17 cellular contexts compared by ENCODE assay signal in genomic region chr4:40216622-40217366, GRCh38. TPM values are rescaled to one million over a fixed set of nuclear protein-coding genes. Genes with fewer than 3 reads are reported as not detected.
DNase-seq lines count a peak whose midpoint lies in the region; ATAC-seq, FAIRE-seq and TF ChIP-seq lines count a peak whose summit lies in the region.
"Had no signal": no experiment of that assay in that cellular context is flagged by ENCODE, and none has a peak within 500 bp of the region (broad histone marks: within the 10 kb centered on the region; RNA-seq: fewer than 3 reads in every experiment).

No MANE protein-coding gene starts in this region.

- ATAC-seq in natural killer cell (no peak), right lobe of liver (no peak)
- ATAC-seq: esophagus mucosa had no signal

- H3K4me1 ChIP-seq in Loucy (ENCODE audit: insufficient read depth, low read length, poor library complexity, severe bottlenecking) (peaks cover 54% of the 10 kb centered on the region), right lobe of liver (no peaks in the 10 kb centered on the region)
- H3K4me1 ChIP-seq: neural progenitor cell had no signal

- H3K27ac ChIP-seq in right lobe of liver = no peak overlapping the region
- H3K27ac ChIP-seq: KMS-11, neural progenitor cell, RWPE1 had no signal

- no peak for TF ChIP-seq POLR2A in right lobe of liver (IDR thresholded peaks at IDR 0.05)

- peaks cover 98% of the 10 kb centered on the region for H3K36me3 ChIP-seq in Loucy (ENCODE audit: insufficient read depth, low read length)
- H3K36me3 ChIP-seq in right lobe of liver = no peaks in the 10 kb centered on the region
- H3K36me3 ChIP-seq: neural progenitor cell had no signal

- peak overlapping the region; percentile 45 for H3K4me3 Mint-ChIP-seq in activated CD4-positive, alpha-beta T cell treated with anti-CD3 and anti-CD28 coated beads, Interleukin-2, amount 10 ng/mL, durations not matched to agents 24 days and 14 days
- H3K4me3 Mint-ChIP-seq in activated T-helper 1 cell treated with anti-CD3 and anti-CD28 coated beads, Interleukin-12 subunit alpha, Interleukin-12 subunit beta, Interleukin-2, Interleukin-4 antibody, amounts not matched to agents 30 ng/mL and 10 ng/mL and 1 ng/mL, durations not matched to agents 14 hours and 24 hours and 36 hours = peak overlapping the region; percentile 70
- no peak overlapping the region for H3K4me3 Mint-ChIP-seq in natural killer cell
- H3K4me3 Mint-ChIP-seq: dendritic cell treated with granulocyte-macrophage colony-stimulating factor and Interleukin-4, amounts not matched to agents 40 ng/mL and 50 ng/mL, for 4 days; neural progenitor cell had no signal

- H3K9me3 ChIP-seq in Loucy (ENCODE audit: insufficient read depth, low read depth, low read length) = no peaks in the 10 kb centered on the region
- H3K9me3 ChIP-seq in right lobe of liver = no peaks in the 10 kb centered on the region

- H3K27ac Mint-ChIP-seq in activated CD4-positive, alpha-beta T cell treated with anti-CD3 and anti-CD28 coated beads, Interleukin-2, amount 10 ng/mL, durations not matched to agents 24 days and 14 days = peak overlapping the region; percentile 91
- H3K27ac Mint-ChIP-seq in activated T-helper 1 cell treated with anti-CD3 and anti-CD28 coated beads, Interleukin-12 subunit alpha, Interleukin-12 subunit beta, Interleukin-2, Interleukin-4 antibody, amounts not matched to agents 30 ng/mL and 10 ng/mL and 1 ng/mL, durations not matched to agents 14 hours and 24 hours and 36 hours = peak overlapping the region; percentile 85
- H3K27ac Mint-ChIP-seq in natural killer cell = peak overlapping the region; percentile 22 to 56
- H3K27ac Mint-ChIP-seq: dendritic cell treated with granulocyte-macrophage colony-stimulating factor and Interleukin-4, amounts not matched to agents 40 ng/mL and 50 ng/mL, for 4 days; neural progenitor cell had no signal

- H3K27me3 ChIP-seq in Loucy (ENCODE audit: insufficient read depth, low read length, poor library complexity, severe bottlenecking) (no peaks in the 10 kb centered on the region), right lobe of liver (no peaks in the 10 kb centered on the region)
- H3K27me3 ChIP-seq: neural progenitor cell had no signal

- H3K9me2 ChIP-seq in Loucy (replicated peaks; ENCODE audit: low read depth, low read length) = no peaks in the 10 kb centered on the region

- intact Hi-C loops in activated CD4-positive, alpha-beta T cell treated with anti-CD3 and anti-CD28 coated beads, Interleukin-2, amount 10 ng/mL, durations not matched to agents 24 days and 14 days (cut with micrococcal nuclease) = no loop called here
- intact Hi-C loops in activated T-helper 1 cell treated with anti-CD3 and anti-CD28 coated beads, Interleukin-12 subunit alpha, Interleukin-12 subunit beta, Interleukin-2, Interleukin-4 antibody, amounts not matched to agents 30 ng/mL and 10 ng/mL and 1 ng/mL, durations not matched to agents 14 hours and 24 hours and 36 hours (cut with micrococcal nuclease) = loop anchor here (1.0 kb wide), 1 partner anchor 11 kb away; no protein-coding TSS in a partner anchor
- intact Hi-C loops in natural killer cell (cut with micrococcal nuclease) = no loop called here
- intact Hi-C loops in right lobe of liver (cut with DNase I) = no loop called here

- H3K4me3 ChIP-seq in Loucy (ENCODE audit: low read length, poor library complexity, severe bottlenecking) = no peak overlapping the region
- no peak overlapping the region for H3K4me3 ChIP-seq in right lobe of liver
- H3K4me3 ChIP-seq: neural progenitor cell had no signal

- H3K36me3 Mint-ChIP-seq in activated CD4-positive, alpha-beta T cell treated with anti-CD3 and anti-CD28 coated beads, Interleukin-2, amount 10 ng/mL, durations not matched to agents 24 days and 14 days (ENCODE audit: low read depth) = peaks cover 82% of the 10 kb centered on the region
- H3K36me3 Mint-ChIP-seq in activated T-helper 1 cell treated with anti-CD3 and anti-CD28 coated beads, Interleukin-12 subunit alpha, Interleukin-12 subunit beta, Interleukin-2, Interleukin-4 antibody, amounts not matched to agents 30 ng/mL and 10 ng/mL and 1 ng/mL, durations not matched to agents 14 hours and 24 hours and 36 hours (ENCODE audit: low read depth) = peaks cover 74% of the 10 kb centered on the region
- H3K36me3 Mint-ChIP-seq in natural killer cell = no peaks in the 10 kb centered on the region

- no peaks in the 10 kb centered on the region for H3K9me3 Mint-ChIP-seq in activated CD4-positive, alpha-beta T cell treated with anti-CD3 and anti-CD28 coated beads, Interleukin-2, amount 10 ng/mL, durations not matched to agents 24 days and 14 days
- H3K9me3 Mint-ChIP-seq in activated T-helper 1 cell treated with anti-CD3 and anti-CD28 coated beads, Interleukin-12 subunit alpha, Interleukin-12 subunit beta, Interleukin-2, Interleukin-4 antibody, amounts not matched to agents 30 ng/mL and 10 ng/mL and 1 ng/mL, durations not matched to agents 14 hours and 24 hours and 36 hours = no peaks in the 10 kb centered on the region
- H3K9me3 Mint-ChIP-seq in natural killer cell = no peaks in the 10 kb centered on the region
- H3K9me3 Mint-ChIP-seq: dendritic cell treated with granulocyte-macrophage colony-stimulating factor and Interleukin-4, amounts not matched to agents 40 ng/mL and 50 ng/mL, for 4 days had no signal

- peaks cover 100% of the 10 kb centered on the region for H3K79me2 ChIP-seq in Loucy (ENCODE audit: insufficient read depth, low read length)

- H3K4me1 Mint-ChIP-seq in activated CD4-positive, alpha-beta T cell treated with anti-CD3 and anti-CD28 coated beads, Interleukin-2, amount 10 ng/mL, durations not matched to agents 24 days and 14 days = peaks cover 85% of the 10 kb centered on the region
- H3K4me1 Mint-ChIP-seq in activated T-helper 1 cell treated with anti-CD3 and anti-CD28 coated beads, Interleukin-12 subunit alpha, Interleukin-12 subunit beta, Interleukin-2, Interleukin-4 antibody, amounts not matched to agents 30 ng/mL and 10 ng/mL and 1 ng/mL, durations not matched to agents 14 hours and 24 hours and 36 hours (ENCODE audit: low read depth) = peaks cover 90% of the 10 kb centered on the region
- H3K4me1 Mint-ChIP-seq in natural killer cell = peaks cover 80 to 94% of the 10 kb centered on the region in 2 donors
- H3K4me1 Mint-ChIP-seq: neural progenitor cell had no signal

- FAIRE-seq in urothelium cell line (lab: Jason Lieb, UNC) = no peak
- FAIRE-seq: H1, keratinocyte had no signal

- no peak overlapping the region for H2AFZ ChIP-seq in Loucy (ENCODE audit: low read length)
- H2AFZ ChIP-seq: neural progenitor cell had no signal

- no peak for TF ChIP-seq CTCF in Loucy (conservative IDR thresholded peaks at IDR 0.05; ENCODE audit: low read length)
- no peak for TF ChIP-seq CTCF in natural killer cell (IDR thresholded peaks at IDR 0.05)
- no peak for TF ChIP-seq CTCF in right lobe of liver (IDR thresholded peaks at IDR 0.05)

- peak overlapping the region; percentile 53 for H3K4me2 ChIP-seq in Loucy (ENCODE audit: low read depth, low read length, poor library complexity, severe bottlenecking)
- H3K4me2 ChIP-seq: KMS-11, neural progenitor cell had no signal

- no peaks in the 10 kb centered on the region for H3K27me3 Mint-ChIP-seq in activated CD4-positive, alpha-beta T cell treated with anti-CD3 and anti-CD28 coated beads, Interleukin-2, amount 10 ng/mL, durations not matched to agents 24 days and 14 days
- no peaks in the 10 kb centered on the region for H3K27me3 Mint-ChIP-seq in activated T-helper 1 cell treated with anti-CD3 and anti-CD28 coated beads, Interleukin-12 subunit alpha, Interleukin-12 subunit beta, Interleukin-2, Interleukin-4 antibody, amounts not matched to agents 30 ng/mL and 10 ng/mL and 1 ng/mL, durations not matched to agents 14 hours and 24 hours and 36 hours (ENCODE audit: insufficient read depth)
- H3K27me3 Mint-ChIP-seq in natural killer cell (ENCODE audit: low read depth in 2 of 2) = no peaks in the 10 kb centered on the region
- H3K27me3 Mint-ChIP-seq: dendritic cell treated with granulocyte-macrophage colony-stimulating factor and Interleukin-4, amounts not matched to agents 40 ng/mL and 50 ng/mL, for 4 days had no signal

- WGBS in right lobe of liver (ENCODE audit: insufficient coverage, low coverage, low lambda C conversion rate, missing lambda C conversion rate) = 60% methylated on average over 4 of the region's 4 CpGs

- peaks cover 100% of the 10 kb centered on the region for H4K20me1 ChIP-seq in Loucy (ENCODE audit: insufficient read depth, low read length, poor library complexity, severe bottlenecking)

- no peak overlapping the region for H3K9ac ChIP-seq in Loucy (ENCODE audit: low read depth, low read length, poor library complexity, severe bottlenecking)
- H3K9ac ChIP-seq: KMS-11, neural progenitor cell had no signal

- DNase-seq in activated CD4-positive, alpha-beta T cell treated with anti-CD3 and anti-CD28 coated beads, Interleukin-2, amount 10 ng/mL, durations not matched to agents 24 days and 14 days = no peak
- DNase-seq in activated CD4-positive, alpha-beta T cell treated with anti-CD3 and anti-CD28 coated beads for 48 hours = no peak
- no peak for DNase-seq in activated T-helper 1 cell treated with anti-CD3 and anti-CD28 coated beads, Interleukin-12 subunit alpha, Interleukin-12 subunit beta, Interleukin-2, Interleukin-4 antibody, amounts not matched to agents 30 ng/mL and 10 ng/mL and 1 ng/mL, durations not matched to agents 14 hours and 24 hours and 36 hours (ENCODE audit: low spot score)
- DNase-seq in natural killer cell (no peak), urothelium cell line (ENCODE audit: low spot score) (no peak), right lobe of liver (no peak), NCI-H2107 (lab: John Stamatoyannopoulos, UW) (no peak)
- DNase-seq: activated CD4-positive, CD25-positive, alpha-beta regulatory T cell treated with anti-CD3 and anti-CD28 coated beads, Interleukin-2, amount 50 U/mL, for 72 hours; NCI-H82 had no signal

- H3F3A ChIP-seq in Loucy (ENCODE audit: low read depth) = no peaks in the 10 kb centered on the region

RNA-seq across cellular contexts. Expression of gene RHOH, which starts 20.0 kb away (rescaled TPM):
- total RNA-seq in activated CD4-positive, alpha-beta T cell treated with anti-CD3 and anti-CD28 coated beads, Interleukin-2, amount 10 ng/mL, durations not matched to agents 24 days and 14 days = 98.1 and 107 TPM in 2 replicates
- total RNA-seq in activated T-helper 1 cell treated with anti-CD3 and anti-CD28 coated beads, Interleukin-12 subunit alpha, Interleukin-12 subunit beta, Interleukin-2, Interleukin-4 antibody, amounts not matched to agents 30 ng/mL and 10 ng/mL and 1 ng/mL, durations not matched to agents 14 hours and 24 hours and 36 hours = 105 and 111 TPM in 2 replicates
- total RNA-seq in natural killer cell = 100 to 1,000 TPM; 195 to 233 (median 195) TPM
- 1 to 10 TPM in 1 of 6 experiments, under 1 TPM in 5; 0.25 to 1.2 (median 0.62) TPM for total RNA-seq in right lobe of liver

Comparison
In these comparisons a context has a peak if more than half of its experiments do, and no peak if none do; other contexts are left out.
1. H3K27ac Mint-ChIP-seq: peak in every context shown above with its lines; median percentile 91 in activated CD4-positive, alpha-beta T cell treated with anti-CD3 and anti-CD28 coated beads, Interleukin-2, amount 10 ng/mL, durations not matched to agents 24 days and 14 days; 85 in activated T-helper 1 cell treated with anti-CD3 and anti-CD28 coated beads, Interleukin-12 subunit alpha, Interleukin-12 subunit beta, Interleukin-2, Interleukin-4 antibody, amounts not matched to agents 30 ng/mL and 10 ng/mL and 1 ng/mL, durations not matched to agents 14 hours and 24 hours and 36 hours; 39 in natural killer cell.
2. RNA of gene RHOH, which starts 20.0 kb away (total RNA-seq): 195 to 233 TPM in natural killer cell, 98.1 to 107 TPM in activated CD4-positive, alpha-beta T cell treated with anti-CD3 and anti-CD28 coated beads, Interleukin-2, amount 10 ng/mL, durations not matched to agents 24 days and 14 days and 105 to 111 TPM in activated T-helper 1 cell treated with anti-CD3 and anti-CD28 coated beads, Interleukin-12 subunit alpha, Interleukin-12 subunit beta, Interleukin-2, Interleukin-4 antibody, amounts not matched to agents 30 ng/mL and 10 ng/mL and 1 ng/mL, durations not matched to agents 14 hours and 24 hours and 36 hours; 0.25 to 1.2 TPM in right lobe of liver; every median in the first group is over 10 times any median in the second.